ENCODE assay signal across 16 cellular contexts in genomic region chr11:130550160-130550559, GRCh38.
DNase-seq lines count a peak whose midpoint lies in the region; ATAC-seq, FAIRE-seq and TF ChIP-seq lines count a peak whose summit lies in the region.
"Had no signal": no experiment of that assay in that cellular context is flagged by ENCODE, and none has a peak within 500 bp of the region (broad histone marks: within the 10 kb centered on the region; RNA-seq: fewer than 3 reads in every experiment).

No MANE protein-coding gene starts in this region.

- no peak overlapping the region for H3K23ac ChIP-seq in H1 (ENCODE audit: insufficient read length)

- no peak overlapping the region for H2AK5ac ChIP-seq in H1 (ENCODE audit: low read depth, low read length)

- H3K9me3 ChIP-seq in H1 (ENCODE audit: insufficient read depth in 2 of 2, low read depth in 1 of 2, low read length in 1 of 2) (no peaks in the 10 kb centered on the region), subcutaneous abdominal adipose tissue (ENCODE audit: control insufficient read depth in 5 of 5, low read length in 5 of 5) (no peaks in the 10 kb centered on the region)
- H3K9me3 ChIP-seq: Caco-2 had no signal

- no peak overlapping the region for H3K18ac ChIP-seq in H1 (ENCODE audit: extremely low read depth, low read length)

- no peak overlapping the region for H4K8ac ChIP-seq in H1 (ENCODE audit: extremely low read depth, insufficient read depth, low read length)

- H2BK15ac ChIP-seq in H1 (ENCODE audit: low read length), result no peak overlapping the region

- no peaks in the 10 kb centered on the region for H3K79me2 ChIP-seq in H1 (ENCODE audit: control insufficient read depth in 1 of 2, insufficient read depth in 2 of 2, low read length in 2 of 2)

- no peaks in the 10 kb centered on the region for H3K23me2 ChIP-seq in H1 (ENCODE audit: low read depth, low read length)

- no peak overlapping the region for H3K4me3 ChIP-seq in NB4 (ENCODE audit: low read depth, low read length)
- no peak overlapping the region for H3K4me3 ChIP-seq in H1 (ENCODE audit: extremely low read depth in 1 of 4, insufficient read depth in 2 of 4, low read depth in 3 of 4, low read length in 4 of 4)
- H3K4me3 ChIP-seq in subcutaneous abdominal adipose tissue (ENCODE audit: low read depth in 1 of 5, low read length in 5 of 5), result no peak overlapping the region

- H2AFZ ChIP-seq in H1 (ENCODE audit: low read length), result no peak overlapping the region

- ATAC-seq in HG02571 (IDR thresholded peaks at IDR 0.05; ENCODE audit: unreplicated experiment) (no peak), GM19395 (IDR thresholded peaks at IDR 0.05; ENCODE audit: unreplicated experiment) (no peak)
- ATAC-seq: HCT116 had no signal

- peaks cover 0 to 2% (median 0%) of the 10 kb centered on the region in 4 experiments; a peak in 1 of 7 replicates for H3K4me1 ChIP-seq in H1 (replicated peaks in 1 of 4; ENCODE audit: control insufficient read depth in 3 of 4, insufficient read depth in 4 of 4, low read length in 3 of 4)
- H3K4me1 ChIP-seq in subcutaneous abdominal adipose tissue (ENCODE audit: control insufficient read depth in 5 of 5, insufficient read depth in 5 of 5, low read length in 5 of 5), result peaks cover 0 to 41% (median 31%) of the 10 kb centered on the region in 5 donors

- H4K5ac ChIP-seq in H1 (ENCODE audit: insufficient read length, low read depth, low read length), result no peak overlapping the region

- H4K91ac ChIP-seq in H1 (replicated peaks; ENCODE audit: insufficient read length, low read length), result no peak overlapping the region

- no peaks in the 10 kb centered on the region for H3K79me1 ChIP-seq in H1 (ENCODE audit: low read depth, low read length)

- DNase-seq in CD1c-positive myeloid dendritic cell (ENCODE audit: extremely low spot score) (peak; percentile 6), NB4 (ENCODE audit: low read depth) (peak; percentile 19), H1 (ENCODE audit: low read depth in 1 of 2, low spot score in 2 of 2) (no peak)
- no peak for DNase-seq in stimulated activated CD4-positive, alpha-beta T cell treated with anti-CD3 and anti-CD28 coated beads, Interleukin-4, amount 100 ng/mL, for 1 hour
- DNase-seq: Caco-2; CD8-positive, alpha-beta memory T cell; DND-41; GDM1 had no signal

- CTCF ChIA-PET in H1 (lab: Charles Lee; ENCODE audit: partially characterized antibody), result interaction anchor here (0.6 to 4.4 kb wide), 7 partner anchors 10 to 312 kb away, joined by 3 to 19 read pairs (median 5); no protein-coding TSS in a partner anchor

- no peak overlapping the region for H3K56ac ChIP-seq in H1 (replicated peaks; ENCODE audit: insufficient read length, low read depth, low read length)

- TF ChIP-seq EP300 in H1 (IDR thresholded peaks at IDR 0.05; ENCODE audit: borderline replicate concordance in 1 of 2, low read depth in 2 of 2, low read length in 2 of 2), result no peak

- H2BK12ac ChIP-seq in H1 (ENCODE audit: low read depth, low read length), result no peak overlapping the region

- no peak overlapping the region for H3K14ac ChIP-seq in H1 (ENCODE audit: insufficient read length)

- no peak overlapping the region for H3K4ac ChIP-seq in H1 (replicated peaks; ENCODE audit: insufficient read length, low read depth, low read length)

- POLR2A ChIA-PET in H1 (lab: Charles Lee; ENCODE audit: partially characterized antibody), result no interaction called here

- H3K27me3 ChIP-seq in H1 (replicated peaks in 1 of 4; ENCODE audit: control insufficient read depth in 3 of 4, extremely low read depth in 1 of 4, insufficient read depth in 3 of 4, low read length in 3 of 4) (no peaks in the 10 kb centered on the region; a peak in 1 of 7 replicates), subcutaneous abdominal adipose tissue (ENCODE audit: control insufficient read depth in 5 of 5, insufficient read depth in 4 of 5, low read length in 5 of 5) (no peaks in the 10 kb centered on the region)

- H3K27ac ChIP-seq in H1 (ENCODE audit: low read depth, low read length) (no peak overlapping the region), subcutaneous abdominal adipose tissue (ENCODE audit: low read depth, low read length) (peak overlapping the region; percentile 53)
- H3K27ac ChIP-seq: 22Rv1 had no signal

- TF ChIP-seq POLR2A in NB4 (IDR thresholded peaks at IDR 0.05; ENCODE audit: extremely low read depth, insufficient read length), result no peak
- TF ChIP-seq POLR2A in H1 (IDR thresholded peaks at IDR 0.05; ENCODE audit: control extremely low read depth in 1 of 2, low read depth in 2 of 2, low read length in 2 of 2), result no peak

- TF ChIP-seq CTCF in NB4 (IDR thresholded peaks at IDR 0.05; ENCODE audit: low read depth, low read length) (no peak), H1 (IDR thresholded peaks at IDR 0.05; ENCODE audit: control extremely low read depth in 1 of 3, insufficient read depth in 1 of 3, low read depth in 1 of 3, low read length in 3 of 3) (no peak)

- H3K36me3 ChIP-seq in H1 (ENCODE audit: control insufficient read depth in 2 of 4, insufficient read depth in 4 of 4, low read length in 3 of 4) (no peaks in the 10 kb centered on the region), subcutaneous abdominal adipose tissue (ENCODE audit: control insufficient read depth in 5 of 5, insufficient read depth in 5 of 5, low read length in 5 of 5) (no peaks in the 10 kb centered on the region)

- H2BK120ac ChIP-seq in H1 (replicated peaks; ENCODE audit: low read depth, low read length), result no peak overlapping the region

- no peak for FAIRE-seq in H1 (lab: Jason Lieb, UNC)
- FAIRE-seq: GM12892, GM19239, H54 had no signal

- WGBS in H1 (ENCODE audit: extremely low coverage in 1 of 2, insufficient coverage in 1 of 2, insufficient read length in 1 of 2, insufficient replicate concordance in 2 of 2, low coverage in 1 of 2, low lambda C conversion rate in 2 of 2, missing lambda C conversion rate in 1 of 2), 2 experiments, result 87% methylated on average over 3 of the region's 3 CpGs; no CpG with 5 or more reads in 1 of the 2 experiments

- TF ChIP-seq RAD21 in H1 (IDR thresholded peaks at IDR 0.05 in 1 of 2, conservative IDR thresholded peaks at IDR 0.05 in 1 of 2; ENCODE audit: low read depth in 2 of 2, low read length in 2 of 2), result no peak

- 0 out of 2 replicates have a peak overlapping the region, but pooled peaks have one; percentile 49 for H2BK20ac ChIP-seq in H1 (ENCODE audit: low read length)

- H3K9ac ChIP-seq in H1 (replicated peaks in 1 of 4; ENCODE audit: extremely low read depth in 1 of 4, low read depth in 3 of 4, low read length in 3 of 4), result no peak overlapping the region
- H3K9ac ChIP-seq in subcutaneous abdominal adipose tissue (ENCODE audit: low read length in 5 of 5), result no peak overlapping the region

- no peak overlapping the region for H2BK5ac ChIP-seq in H1 (ENCODE audit: low read depth, low read length)

- no peaks in the 10 kb centered on the region for H4K20me1 ChIP-seq in H1 (replicated peaks in 1 of 2; ENCODE audit: control insufficient read depth in 1 of 2, insufficient read depth in 2 of 2, low read length in 2 of 2)

- H3K4me2 ChIP-seq in H1 (ENCODE audit: insufficient read depth in 1 of 2, low read depth in 2 of 2, low read length in 2 of 2), result no peak overlapping the region

TF ChIP-seq in H1, 55 proteins besides CTCF, POLR2A, EP300 and RAD21:
- TF ChIP-seq KDM1A (IDR thresholded peaks at IDR 0.05; ENCODE audit: borderline replicate concordance, low read length), result no peak

Comparison
In these comparisons a context has a peak if more than half of its experiments do, and no peak if none do; other contexts are left out.
1. DNase-seq: peak in CD1c-positive myeloid dendritic cell (single experiment) and NB4 (single experiment); none in H1 (0 of 2) and stimulated activated CD4-positive, alpha-beta T cell treated with anti-CD3 and anti-CD28 coated beads, Interleukin-4, amount 100 ng/mL, for 1 hour (single experiment).